ENCODE assay signal across 25 cellular contexts in the genomic region with DNA sequence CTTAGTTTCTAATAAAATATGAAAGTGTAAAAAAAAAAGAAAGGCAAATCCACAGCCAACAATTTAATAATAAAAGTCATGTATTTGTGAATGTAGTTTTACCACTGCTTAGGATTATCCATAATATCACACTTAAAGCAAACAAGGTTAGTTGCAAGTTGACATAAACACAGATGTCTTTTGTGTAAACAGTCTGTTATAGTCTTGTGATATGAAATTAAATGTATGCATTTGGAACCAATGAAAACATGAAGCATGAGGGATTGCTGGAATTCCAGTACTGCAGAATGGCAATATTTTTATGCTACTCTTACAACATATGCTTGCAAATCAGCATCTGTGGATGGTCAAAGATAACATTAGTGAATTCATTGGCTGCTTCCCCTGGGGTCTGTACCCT.
"Had no signal": no experiment of that assay in that cellular context is flagged by ENCODE, and none has a peak within 500 bp of the region (broad histone marks: within the 10 kb centered on the region; RNA-seq: fewer than 3 reads in every experiment).

No MANE protein-coding gene starts in this region.

- H3K4me3 ChIP-seq: colonic mucosa, coronary artery, dorsolateral prefrontal cortex, esophagus muscularis mucosa, esophagus squamous epithelium, gastrocnemius medialis, gastroesophageal sphincter, heart left ventricle, heart right ventricle had no signal

- H3K36me3 ChIP-seq: colonic mucosa, esophagus muscularis mucosa, esophagus squamous epithelium, gastrocnemius medialis, gastroesophageal sphincter, heart left ventricle, heart right ventricle had no signal

- DNase-seq: colonic mucosa; cortex of kidney; dermis blood vessel endothelial cell; dorsolateral prefrontal cortex; effector CD4-positive, alpha-beta T cell; effector CD8-positive, alpha-beta T cell; effector memory CD4-positive, alpha-beta T cell; effector memory CD8-positive, alpha-beta T cell; endodermal cell; erythroblast; esophagus squamous epithelium; foreskin fibroblast; foreskin keratinocyte; foreskin melanocyte; gastrocnemius medialis; glutamatergic neuron; head of caudate nucleus; heart left ventricle; heart right ventricle had no signal

- H3K27me3 ChIP-seq: colonic mucosa, esophagus muscularis mucosa, esophagus squamous epithelium, foreskin keratinocyte, gastrocnemius medialis had no signal

- H3K27ac ChIP-seq: colonic mucosa, coronary artery, dorsolateral prefrontal cortex, epithelial cell of prostate, esophagus muscularis mucosa, esophagus squamous epithelium, foreskin keratinocyte, gastrocnemius medialis, gastroesophageal sphincter, heart left ventricle, heart right ventricle had no signal

- H3K4me1 ChIP-seq: colonic mucosa, esophagus muscularis mucosa, esophagus squamous epithelium, foreskin keratinocyte, gastrocnemius medialis, gastroesophageal sphincter, heart left ventricle, heart right ventricle had no signal

- FAIRE-seq: endothelial cell of umbilical vein had no signal

- ATAC-seq: effector memory CD8-positive, alpha-beta T cell; esophagus mucosa; foreskin keratinocyte; gastrocnemius medialis; gastroesophageal sphincter; heart left ventricle; heart right ventricle had no signal

- H3K9me3 ChIP-seq: colonic mucosa, esophagus muscularis mucosa, esophagus squamous epithelium, gastrocnemius medialis, gastroesophageal sphincter, heart left ventricle, heart right ventricle had no signal
